Comparison of ENCODE assay signal across 12 cellular contexts in the genomic region with DNA sequence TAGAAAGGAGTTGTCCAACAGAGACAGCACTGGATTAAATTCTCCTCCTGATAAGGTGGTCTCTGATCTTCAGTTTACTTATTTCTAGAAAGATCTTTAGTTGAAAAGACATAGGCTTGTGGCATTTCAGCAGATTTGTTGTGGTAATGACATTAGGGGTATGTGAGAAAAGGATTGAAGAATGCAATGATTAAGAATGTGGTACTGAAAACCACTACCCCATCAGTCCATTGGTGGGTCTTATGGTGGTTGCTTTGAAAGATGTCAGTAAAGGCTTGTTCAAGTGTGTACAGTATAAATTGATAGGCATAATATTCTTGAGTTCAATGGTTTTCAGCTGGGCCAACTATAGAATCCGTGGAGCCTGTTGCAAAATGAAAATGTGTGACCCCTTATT. TPM values are rescaled to one million over a fixed set of nuclear protein-coding genes. Genes with fewer than 3 reads are reported as not detected.
DNase-seq lines count a peak whose midpoint lies in the region; ATAC-seq and TF ChIP-seq lines count a peak whose summit lies in the region.
"Had no signal": no experiment of that assay in that cellular context is flagged by ENCODE, and none has a peak within 500 bp of the region (broad histone marks: within the 10 kb centered on the region; RNA-seq: fewer than 3 reads in every experiment).

No MANE protein-coding gene starts in this region.

- intact Hi-C loops in natural killer cell (cut with micrococcal nuclease) = no loop called here

- no peak for DNase-seq in natural killer cell
- no peak for DNase-seq in SW 1271 (lab: John Stamatoyannopoulos, UW)
- no peak for DNase-seq in cerebellar cortex (ENCODE audit: low spot score)
- DNase-seq in ACHN = no peak
- DNase-seq in NK-92 treated with Interleukin-12 subunit alpha and Interleukin-12 subunit beta, amount 100 ng/mL, for 24 hours (lab: John Stamatoyannopoulos, UW) = no peak
- DNase-seq: activated CD4-positive, alpha-beta T cell treated with anti-CD3 and anti-CD28 coated beads for 1 hour; DMS79 treated with DMSO at 0.1 percent for 48 hours; NCI-H146 had no signal

- peaks cover 17% of the 10 kb centered on the region in 2 donors for H3K4me1 Mint-ChIP-seq in natural killer cell

- no peak for TF ChIP-seq CTCF in natural killer cell (IDR thresholded peaks at IDR 0.05)

- no peaks in the 10 kb centered on the region for H3K9me3 Mint-ChIP-seq in natural killer cell

- H3K27ac Mint-ChIP-seq in natural killer cell = peak overlapping the region; percentile 4 to 24

- ATAC-seq in GM18505 (IDR thresholded peaks at IDR 0.05; ENCODE audit: unreplicated experiment) = peak; percentile 14
- peak; percentile 26 for ATAC-seq in GM21390 (IDR thresholded peaks at IDR 0.05; ENCODE audit: unreplicated experiment)
- peak; percentile 15 for ATAC-seq in HG03571 (IDR thresholded peaks at IDR 0.05; ENCODE audit: unreplicated experiment)
- peak in 1 of 3 donors; percentile 34 for ATAC-seq in natural killer cell
- ATAC-seq: Panc1 had no signal

- no peak overlapping the region for H3K4me3 Mint-ChIP-seq in natural killer cell

- TF ChIP-seq POLR2A in GM18505 (IDR thresholded peaks at IDR 0.05; ENCODE audit: borderline replicate concordance, extremely low read depth, insufficient read depth, insufficient read length) = no peak

- no peaks in the 10 kb centered on the region for H3K36me3 Mint-ChIP-seq in natural killer cell

- peaks cover 7 to 12% of the 10 kb centered on the region in 2 donors for H3K27me3 Mint-ChIP-seq in natural killer cell (ENCODE audit: low read depth in 2 of 2)

- in situ Hi-C loops in ACHN (cut with HindIII; ENCODE audit: low pct_ligation_motif_present, low pct_unique_long_range_greater_than_20kb, low sequenced_read_pairs) = no loop called here

RNA-seq across cellular contexts. Expression of a gene that starts 10.8 kb away (rescaled TPM):
- 1 to 10 TPM in 2 of 3 donors, under 1 TPM in 1; 0.73 to 1.6 (median 1.4) TPM for total RNA-seq in natural killer cell
